In the genomic region with DNA sequence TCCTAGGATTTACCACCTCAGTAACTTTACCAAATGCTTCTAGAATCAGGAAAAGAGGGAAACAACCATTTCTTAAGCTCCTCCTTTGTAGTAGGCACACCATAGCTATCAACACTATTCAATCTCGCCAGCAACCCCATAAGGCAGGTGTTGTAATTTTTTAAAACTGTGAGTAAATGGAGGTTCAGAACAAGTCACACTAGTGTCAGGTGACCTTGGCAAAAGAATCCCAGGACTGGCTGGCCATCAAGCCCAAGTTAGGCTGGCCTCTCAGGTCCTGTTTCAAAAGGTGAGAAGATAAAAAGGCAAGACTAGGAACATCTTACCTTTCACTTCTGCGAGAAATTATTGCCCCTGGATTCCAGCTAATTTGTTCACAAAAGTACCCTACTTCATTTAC, we compare ENCODE assay signal across 8 cellular contexts. TPM values are rescaled to one million over a fixed set of nuclear protein-coding genes. Genes with fewer than 3 reads are reported as not detected.
DNase-seq lines count a peak whose midpoint lies in the region; ATAC-seq and TF ChIP-seq lines count a peak whose summit lies in the region.

No MANE protein-coding gene starts in this region.

- ATAC-seq in activated CD8-positive, alpha-beta T cell treated with anti-CD3 and anti-CD28 coated beads, Interleukin-2, amount 10 ng/mL, durations not matched to agents 7 days and 5 days: peak; percentile 8
- ATAC-seq in HG03342 (IDR thresholded peaks at IDR 0.05; ENCODE audit: unreplicated experiment) (no peak), HG03521 (IDR thresholded peaks at IDR 0.05; ENCODE audit: unreplicated experiment) (no peak)

- POLR2A ChIA-PET in HEK293 (lab: Yijun Ruan, JAX): interaction anchor here (0.6 to 1.4 kb wide), 5 partner anchors 10 to 220 kb away, joined by 3 to 11 read pairs (median 3); a partner anchor contains a TSS
- POLR2A ChIA-PET in activated CD8-positive, alpha-beta T cell treated with anti-CD3 and anti-CD28 coated beads, Interleukin-2, amount 10 ng/mL, durations not matched to agents 7 days and 5 days (lab: Charles Lee): interaction anchor here (0.6 to 2.1 kb wide), 5 partner anchors 9 to 195 kb away, joined by 3 to 7 read pairs (median 3); no protein-coding TSS in a partner anchor

- no peaks in the 10 kb centered on the region for H3K9me3 Mint-ChIP-seq in activated CD8-positive, alpha-beta T cell treated with anti-CD3 and anti-CD28 coated beads, Interleukin-2, amount 10 ng/mL, durations not matched to agents 7 days and 5 days (ENCODE audit: insufficient read depth)

- peaks cover 0 to 32% of the 10 kb centered on the region in 2 experiments; a peak in 1 of 3 replicates for H3K36me3 ChIP-seq in HEK293 (ENCODE audit: control insufficient read depth in 2 of 2, insufficient read depth in 1 of 2, low read length in 2 of 2)
- no peaks in the 10 kb centered on the region for H3K36me3 ChIP-seq in iPS-18a (ENCODE audit: control insufficient read depth, low read depth, low read length)

- CTCF ChIA-PET in HEK293 (lab: Yijun Ruan, JAX): interaction anchor here (0.6 to 4.3 kb wide), 7 partner anchors 10 to 316 kb away, joined by 3 to 47 read pairs (median 3); a partner anchor contains a TSS
- CTCF ChIA-PET in activated CD8-positive, alpha-beta T cell treated with anti-CD3 and anti-CD28 coated beads, Interleukin-2, amount 10 ng/mL, durations not matched to agents 7 days and 5 days (lab: Charles Lee): interaction anchor here (0.7 to 3.1 kb wide), 7 partner anchors 10 to 361 kb away, joined by 3 to 39 read pairs (median 5); a partner anchor contains a TSS

- no peaks in the 10 kb centered on the region for H3K9me3 ChIP-seq in HEK293 (ENCODE audit: control insufficient read depth, insufficient read depth, low read depth, low read length)
- no peaks in the 10 kb centered on the region for H3K9me3 ChIP-seq in iPS-18a (ENCODE audit: control insufficient read depth, low read depth, low read length)

- H3K27me3 Mint-ChIP-seq in activated CD8-positive, alpha-beta T cell treated with anti-CD3 and anti-CD28 coated beads, Interleukin-2, amount 10 ng/mL, durations not matched to agents 7 days and 5 days (ENCODE audit: low read depth): no peaks in the 10 kb centered on the region

- H3K27ac ChIP-seq in HEK293 (ENCODE audit: extremely low read depth, low read depth, low read length): no peak overlapping the region; the same call in 1 of the 2 replicates
- no peak overlapping the region for H3K27ac ChIP-seq in iPS-18a (ENCODE audit: low read length)
- peak overlapping the region in 18 of 21 experiments; percentile 71 to 95 (median 88) for H3K27ac ChIP-seq in skin epidermis

- peak overlapping the region; percentile 95 for H3K9ac ChIP-seq in iPS-18a (ENCODE audit: low read length)

- peaks cover 3% of the 10 kb centered on the region for H3K36me3 Mint-ChIP-seq in activated CD8-positive, alpha-beta T cell treated with anti-CD3 and anti-CD28 coated beads, Interleukin-2, amount 10 ng/mL, durations not matched to agents 7 days and 5 days (ENCODE audit: low read depth)

- peak overlapping the region; percentile 91 for H3K4me3 Mint-ChIP-seq in activated CD8-positive, alpha-beta T cell treated with anti-CD3 and anti-CD28 coated beads, Interleukin-2, amount 10 ng/mL, durations not matched to agents 7 days and 5 days

- no peak for TF ChIP-seq CTCF in HEK293 (tag by site-specific recombination; IDR thresholded peaks at IDR 0.05)

- H3K27me3 ChIP-seq in iPS-18a (ENCODE audit: control insufficient read depth, insufficient read depth, low read length): peaks cover 19% of the 10 kb centered on the region

- peak overlapping the region; percentile 87 for H3K27ac Mint-ChIP-seq in activated CD8-positive, alpha-beta T cell treated with anti-CD3 and anti-CD28 coated beads, Interleukin-2, amount 10 ng/mL, durations not matched to agents 7 days and 5 days

- no peak for DNase-seq in activated CD8-positive, alpha-beta T cell treated with anti-CD3 and anti-CD28 coated beads, Interleukin-2, amount 10 ng/mL, durations not matched to agents 7 days and 5 days
- DNase-seq in NCI-H187 (lab: John Stamatoyannopoulos, UW) (no peak), HCEC 1CT (no peak)

- H3K4me3 ChIP-seq in HEK293 (ENCODE audit: low read depth, low read length) (peak overlapping the region; percentile 96), iPS-18a (ENCODE audit: low read length) (peak overlapping the region; percentile 94), skin epidermis (peak overlapping the region; percentile 58 to 94 (median 88))

- no peaks in the 10 kb centered on the region for H3K4me1 ChIP-seq in HEK293 (ENCODE audit: control insufficient read depth, insufficient read depth, low read length)
- no peaks in the 10 kb centered on the region for H3K4me1 ChIP-seq in iPS-18a (ENCODE audit: control insufficient read depth, low read depth, low read length)

- H3K4me1 Mint-ChIP-seq in activated CD8-positive, alpha-beta T cell treated with anti-CD3 and anti-CD28 coated beads, Interleukin-2, amount 10 ng/mL, durations not matched to agents 7 days and 5 days (ENCODE audit: low read depth): peaks cover 28% of the 10 kb centered on the region

TF ChIP-seq in HEK293, 187 proteins besides CTCF, POLR2A, EP300 and RAD21:
- TF ChIP-seq ZNF248 (tag by site-specific recombination; IDR thresholded peaks at IDR 0.05): no peak
- TF ChIP-seq GLI4 (tag by site-specific recombination; IDR thresholded peaks at IDR 0.05): no peak
- no peak for TF ChIP-seq SALL2 (tag by site-specific recombination; IDR thresholded peaks at IDR 0.05; ENCODE audit: borderline replicate concordance)
- TF ChIP-seq ZNF514 (tag by site-specific recombination; IDR thresholded peaks at IDR 0.05): no peak
- TF ChIP-seq KLF10 (tag by site-specific recombination; IDR thresholded peaks at IDR 0.05): no peak
TF ChIP-seq in HEK293: peak in this region for 0.

RNA-seq across cellular contexts. Expression of a gene that starts 0.7 kb away (rescaled TPM):
- total RNA-seq in activated CD8-positive, alpha-beta T cell treated with anti-CD3 and anti-CD28 coated beads, Interleukin-2, amount 10 ng/mL, durations not matched to agents 7 days and 5 days: 10 to 100 TPM; 47.3 to 49.9 TPM

RNA-seq across cellular contexts. Expression of a gene that starts 29.2 kb away (rescaled TPM):
- total RNA-seq in activated CD8-positive, alpha-beta T cell treated with anti-CD3 and anti-CD28 coated beads, Interleukin-2, amount 10 ng/mL, durations not matched to agents 7 days and 5 days: 10 to 100 TPM; 15.3 to 15.7 TPM

Comparison
In these comparisons a context has a peak if more than half of its experiments do, and no peak if none do; other contexts are left out.
1. H3K27ac ChIP-seq: peak in skin epidermis (18 of 21); none in HEK293 (single experiment) and iPS-18a (single experiment).
2. Peak in every context shown above with its lines, with median percentiles within 50 percentile points of each other: H3K4me3 ChIP-seq.